Comparison of ENCODE assay signal across 1 cellular context in the genomic region with DNA sequence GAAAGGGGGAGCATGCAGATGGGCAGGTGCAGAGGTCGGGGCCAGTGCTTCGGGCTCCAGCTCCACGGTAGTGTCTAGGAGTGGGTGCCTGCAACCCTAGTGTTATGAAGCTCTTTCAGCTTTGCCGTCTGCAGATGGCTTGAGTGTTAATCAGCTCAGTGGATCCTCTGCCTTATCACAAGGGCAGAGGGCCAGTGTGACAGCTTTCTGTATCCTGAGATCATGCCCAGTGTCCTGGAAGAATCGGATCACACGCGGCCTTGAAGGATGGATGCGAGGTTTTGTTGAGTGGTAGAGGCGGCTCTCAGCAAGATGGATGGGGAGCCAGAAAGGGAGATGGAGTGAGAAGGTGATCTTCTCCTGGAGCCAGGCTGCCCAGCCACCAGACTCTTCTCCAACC.
TF ChIP-seq lines count a peak whose summit lies in the region.

No MANE protein-coding gene starts in this region.

TF ChIP-seq in GM23338, 12 proteins besides CTCF, POLR2A, EP300 and RAD21 (continued from another document):
- TF ChIP-seq, protein P1, sequence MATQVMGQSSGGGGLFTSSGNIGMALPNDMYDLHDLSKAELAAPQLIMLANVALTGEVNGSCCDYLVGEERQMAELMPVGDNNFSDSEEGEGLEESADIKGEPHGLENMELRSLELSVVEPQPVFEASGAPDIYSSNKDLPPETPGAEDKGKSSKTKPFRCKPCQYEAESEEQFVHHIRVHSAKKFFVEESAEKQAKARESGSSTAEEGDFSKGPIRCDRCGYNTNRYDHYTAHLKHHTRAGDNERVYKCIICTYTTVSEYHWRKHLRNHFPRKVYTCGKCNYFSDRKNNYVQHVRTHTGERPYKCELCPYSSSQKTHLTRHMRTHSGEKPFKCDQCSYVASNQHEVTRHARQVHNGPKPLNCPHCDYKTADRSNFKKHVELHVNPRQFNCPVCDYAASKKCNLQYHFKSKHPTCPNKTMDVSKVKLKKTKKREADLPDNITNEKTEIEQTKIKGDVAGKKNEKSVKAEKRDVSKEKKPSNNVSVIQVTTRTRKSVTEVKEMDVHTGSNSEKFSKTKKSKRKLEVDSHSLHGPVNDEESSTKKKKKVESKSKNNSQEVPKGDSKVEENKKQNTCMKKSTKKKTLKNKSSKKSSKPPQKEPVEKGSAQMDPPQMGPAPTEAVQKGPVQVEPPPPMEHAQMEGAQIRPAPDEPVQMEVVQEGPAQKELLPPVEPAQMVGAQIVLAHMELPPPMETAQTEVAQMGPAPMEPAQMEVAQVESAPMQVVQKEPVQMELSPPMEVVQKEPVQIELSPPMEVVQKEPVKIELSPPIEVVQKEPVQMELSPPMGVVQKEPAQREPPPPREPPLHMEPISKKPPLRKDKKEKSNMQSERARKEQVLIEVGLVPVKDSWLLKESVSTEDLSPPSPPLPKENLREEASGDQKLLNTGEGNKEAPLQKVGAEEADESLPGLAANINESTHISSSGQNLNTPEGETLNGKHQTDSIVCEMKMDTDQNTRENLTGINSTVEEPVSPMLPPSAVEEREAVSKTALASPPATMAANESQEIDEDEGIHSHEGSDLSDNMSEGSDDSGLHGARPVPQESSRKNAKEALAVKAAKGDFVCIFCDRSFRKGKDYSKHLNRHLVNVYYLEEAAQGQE (IDR thresholded peaks at IDR 0.05; ENCODE audit: unreplicated experiment), result no peak
- TF ChIP-seq STAT1 (IDR thresholded peaks at IDR 0.05; ENCODE audit: unreplicated experiment) (no peak), ZNF331 (CRISPR knock-in tag; IDR thresholded peaks at IDR 0.05; ENCODE audit: low read depth) (no peak), ZNF114 (CRISPR knock-in tag; IDR thresholded peaks at IDR 0.05) (no peak), NANOG (IDR thresholded peaks at IDR 0.05; ENCODE audit: borderline replicate concordance) (no peak), POLR2AphosphoS5 (IDR thresholded peaks at IDR 0.05; ENCODE audit: low read depth) (no peak)
